ENCODE assay signal across 1 cellular context in the genomic region with DNA sequence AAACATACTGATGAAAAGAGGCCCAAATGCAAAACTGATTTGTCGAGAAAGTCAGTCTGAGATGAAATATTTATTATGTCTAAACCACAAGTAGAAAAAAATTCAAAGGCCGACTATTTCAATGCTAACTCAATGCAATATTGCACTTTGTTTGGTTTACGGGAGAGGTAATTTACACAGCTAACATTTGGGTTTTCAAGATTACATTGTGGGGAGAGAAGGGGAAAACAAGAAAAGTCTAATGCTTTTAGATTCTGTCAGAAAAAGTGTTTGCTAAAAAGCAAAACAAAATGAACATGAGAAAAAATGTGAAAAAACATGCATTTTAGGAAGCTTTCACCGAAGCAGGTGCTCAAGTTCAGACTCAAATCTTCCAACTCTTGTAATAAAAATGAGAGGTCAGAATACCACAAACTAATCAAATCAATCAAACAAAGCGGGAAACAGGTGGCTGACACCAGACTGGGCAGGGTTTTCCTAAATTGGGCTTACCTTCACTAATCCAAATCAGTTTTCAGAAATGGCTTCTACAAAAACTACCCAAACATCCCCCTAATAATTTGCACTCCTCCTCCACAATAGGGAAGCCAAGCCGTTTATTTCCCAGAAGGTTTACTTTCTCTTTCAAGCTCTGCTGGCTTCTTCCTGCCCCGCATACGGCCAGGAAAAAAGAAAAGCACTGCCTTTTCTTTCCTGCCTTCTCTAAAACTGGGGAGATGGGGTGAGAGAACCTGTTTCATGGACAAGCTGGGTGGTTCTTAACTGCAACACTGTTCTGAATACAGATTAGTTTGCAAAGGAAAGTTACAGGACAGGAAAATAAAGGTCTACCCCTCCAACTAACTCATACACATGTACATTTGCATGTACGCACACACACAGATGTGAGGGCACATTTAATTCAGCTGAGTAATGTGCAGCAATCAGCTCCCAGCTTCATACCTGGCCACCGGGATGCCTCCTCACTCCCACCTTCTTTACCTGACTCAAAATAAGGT.
TF ChIP-seq lines count a peak whose summit lies in the region.

No MANE protein-coding gene starts in this region.

TF ChIP-seq in liver, 16 proteins besides CTCF, POLR2A, EP300 and RAD21 (continued from another document):
- no peak for TF ChIP-seq YY1 (IDR thresholded peaks at IDR 0.05)
